In genomic region chr18:24271381-24272331, GRCh38 we compare ENCODE assay signal across 7 cellular contexts.
DNase-seq lines count a peak whose midpoint lies in the region; ATAC-seq, FAIRE-seq and TF ChIP-seq lines count a peak whose summit lies in the region.

No MANE protein-coding gene starts in this region.

- peak; percentile 94 for FAIRE-seq in G401.6 (lab: Jason Lieb, UNC)

- peak overlapping the region; percentile 86 for H3K27ac ChIP-seq in HUES48 (ENCODE audit: low read depth, low read length)
- peak overlapping the region; percentile 58 for H3K27ac ChIP-seq in duodenal mucosa (ENCODE audit: low read depth, low read length)
- H3K27ac ChIP-seq in left lung = peak overlapping the region; percentile 81 to 92

- no peaks in the 10 kb centered on the region for H3K27me3 ChIP-seq in HUES48 (ENCODE audit: control insufficient read depth, insufficient read depth, low read length)
- H3K27me3 ChIP-seq in duodenal mucosa (ENCODE audit: control insufficient read depth in 1 of 2, insufficient read depth in 2 of 2, low read length in 2 of 2) = no peaks in the 10 kb centered on the region
- H3K27me3 ChIP-seq in left lung = peaks cover 0 to 10% of the 10 kb centered on the region in 2 donors

- H3K4me1 ChIP-seq in HUES48 (ENCODE audit: control insufficient read depth, insufficient read depth, low read length) (peaks cover 36% of the 10 kb centered on the region), duodenal mucosa (ENCODE audit: control insufficient read depth in 1 of 2, insufficient read depth in 2 of 2, low read length in 2 of 2) (peaks cover 0 to 12% of the 10 kb centered on the region in 2 donors), left lung (peaks cover 4 to 39% of the 10 kb centered on the region in 2 donors)

- intact Hi-C loops in left lung (cut with DNase I) = no loop called here

- TF ChIP-seq CTCF in left lung (IDR thresholded peaks at IDR 0.05) = no peak

- peak overlapping the region; percentile 98 for H3K4me3 ChIP-seq in HUES48 (ENCODE audit: low read depth, low read length)
- H3K4me3 ChIP-seq in duodenal mucosa (ENCODE audit: low read depth in 1 of 2, low read length in 2 of 2) = peak overlapping the region; percentile 81 to 83
- H3K4me3 ChIP-seq in left lung = peak overlapping the region; percentile 64 to 73

- H3K9me3 ChIP-seq in HUES48 (ENCODE audit: control insufficient read depth, insufficient read depth, low read length) (no peaks in the 10 kb centered on the region), duodenal mucosa (ENCODE audit: control insufficient read depth in 1 of 2, low read length in 2 of 2) (no peaks in the 10 kb centered on the region), left lung (no peaks in the 10 kb centered on the region)

- H3K9ac ChIP-seq in HUES48 (ENCODE audit: low read depth, low read length) (peak overlapping the region; percentile 85), duodenal mucosa (ENCODE audit: low read depth in 1 of 2, low read length in 2 of 2) (peak overlapping the region; percentile 72)

- H3K36me3 ChIP-seq in HUES48 (ENCODE audit: control insufficient read depth, insufficient read depth, low read length) (no peaks in the 10 kb centered on the region), duodenal mucosa (ENCODE audit: control insufficient read depth in 1 of 2, insufficient read depth in 2 of 2, low read length in 2 of 2) (no peaks in the 10 kb centered on the region), left lung (no peaks in the 10 kb centered on the region)

- peak; percentile 89 for ATAC-seq in left lung
- no peak for ATAC-seq in HG02973 (IDR thresholded peaks at IDR 0.05; ENCODE audit: unreplicated experiment)

- DNase-seq in SW480 (ENCODE audit: low spot score) (peak; percentile 78), left lung (peak; percentile 75 to 94)
- peak; percentile 29 for DNase-seq in stimulated activated CD4-positive, alpha-beta T cell treated with anti-CD3 and anti-CD28 coated beads, Interleukin-1b, Interleukin-23, amount 100 ng/mL, for 48 hours

Comparison
In these comparisons a context has a peak if more than half of its experiments do, and no peak if none do; other contexts are left out.
1. DNase-seq: peak in every context shown above with its lines; median percentile 84 in left lung; 78 in SW480; 29 in stimulated activated CD4-positive, alpha-beta T cell treated with anti-CD3 and anti-CD28 coated beads, Interleukin-1b, Interleukin-23, amount 100 ng/mL, for 48 hours.